26 cellular contexts compared by ENCODE assay signal in the genomic region with DNA sequence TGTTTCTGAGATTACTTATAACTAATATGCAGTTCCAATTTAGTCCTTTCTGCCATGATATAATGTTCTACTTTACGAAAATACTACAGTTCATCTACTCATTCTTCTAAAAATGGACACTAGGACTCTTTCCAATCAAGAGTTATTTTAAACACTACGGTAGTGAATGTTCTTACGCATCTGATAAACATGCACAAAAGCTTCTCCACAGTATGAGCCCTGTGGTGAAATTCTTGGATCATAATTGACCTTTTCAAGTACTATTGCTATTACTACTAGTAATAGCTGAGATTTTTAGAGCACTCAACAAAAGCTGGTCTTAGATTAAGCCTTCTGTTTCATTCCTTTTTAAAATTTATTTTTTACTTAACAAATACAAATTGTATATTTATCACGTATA.
DNase-seq lines count a peak whose midpoint lies in the region; ATAC-seq and TF ChIP-seq lines count a peak whose summit lies in the region.
"Had no signal": no experiment of that assay in that cellular context is flagged by ENCODE, and none has a peak within 500 bp of the region (broad histone marks: within the 10 kb centered on the region; RNA-seq: fewer than 3 reads in every experiment).

No MANE protein-coding gene starts in this region.

- peak overlapping the region; percentile 1 for H3K27ac ChIP-seq in fibroblast of lung (ENCODE audit: insufficient read depth, low read length)
- H3K27ac ChIP-seq: A549, C4-2B, gastrocnemius medialis, KMS-11, parathyroid adenoma, suprapubic skin had no signal

- H3K36me3 ChIP-seq in fibroblast of lung (ENCODE audit: control insufficient read depth, insufficient read depth, low read length) = no peaks in the 10 kb centered on the region
- H3K36me3 ChIP-seq: gastrocnemius medialis, suprapubic skin had no signal

- H3K4me3 Mint-ChIP-seq in nephron progenitor cell = no peak overlapping the region
- H3K4me3 Mint-ChIP-seq: activated CD8-positive, alpha-beta T cell treated with anti-CD3 and anti-CD28 coated beads for 36 hours; naive thymus-derived CD4-positive, alpha-beta T cell; stimulated activated effector memory CD8-positive, alpha-beta T cell treated with anti-CD3 and anti-CD28 coated beads, Interleukin-12 subunit alpha, Interleukin-12 subunit beta, amount 100 ng/mL, for 72 hours had no signal

- DNase-seq in AG09309 (ENCODE audit: low read depth) = peak; percentile 51
- DNase-seq in RPMI7951 (ENCODE audit: low read depth) = peak; percentile 58
- peak; percentile 64 to 92 for DNase-seq in fibroblast of lung (ENCODE audit: low read depth in 2 of 2)
- DNase-seq in hepatic stellate cell (ENCODE audit: low spot score) = peak; percentile 19
- no peak for DNase-seq in retina
- no peak for DNase-seq in nephron progenitor cell
- no peak for DNase-seq in NCI-H2081 (lab: John Stamatoyannopoulos, UW)
- DNase-seq: activated CD4-positive, CD25-positive, alpha-beta regulatory T cell; activated CD8-positive, alpha-beta T cell treated with anti-CD3 and anti-CD28 coated beads for 36 hours; activated naive CD4-positive, alpha-beta T cell treated with Interleukin-2 at 50 U/mL for 16 hours; activated T-cell treated with anti-CD3 and anti-CD28 coated beads, Interleukin-2, amount 50 U/mL, for 1 hour; amygdala; cerebellar nuclear complex; gastrocnemius medialis; mesendoderm; naive thymus-derived CD4-positive, alpha-beta T cell; NCI-H187 treated with DMSO at 0.1 percent for 48 hours; NCI-H446; T1000 had no signal

- no peak for ATAC-seq in HG03460 (IDR thresholded peaks at IDR 0.05; ENCODE audit: unreplicated experiment)
- ATAC-seq: A549; activated CD8-positive, alpha-beta T cell treated with anti-CD3 and anti-CD28 coated beads for 36 hours; naive thymus-derived CD4-positive, alpha-beta T cell; stimulated activated effector memory CD8-positive, alpha-beta T cell treated with anti-CD3 and anti-CD28 coated beads, Interleukin-12 subunit alpha, Interleukin-12 subunit beta, amount 100 ng/mL, for 72 hours had no signal

- H4K20me1 ChIP-seq in fibroblast of lung (ENCODE audit: control insufficient read depth, extremely low read depth, insufficient read depth, low read length) = no peaks in the 10 kb centered on the region

- H3K4me1 Mint-ChIP-seq in nephron progenitor cell = peaks cover under 1% of the 10 kb centered on the region
- H3K4me1 Mint-ChIP-seq: stimulated activated effector memory CD8-positive, alpha-beta T cell treated with anti-CD3 and anti-CD28 coated beads, Interleukin-12 subunit alpha, Interleukin-12 subunit beta, amount 100 ng/mL, for 72 hours had no signal

- H3K27ac Mint-ChIP-seq in nephron progenitor cell = no peak overlapping the region
- H3K27ac Mint-ChIP-seq: activated CD8-positive, alpha-beta T cell treated with anti-CD3 and anti-CD28 coated beads for 36 hours; naive thymus-derived CD4-positive, alpha-beta T cell; stimulated activated effector memory CD8-positive, alpha-beta T cell treated with anti-CD3 and anti-CD28 coated beads, Interleukin-12 subunit alpha, Interleukin-12 subunit beta, amount 100 ng/mL, for 72 hours had no signal

- H3K4me2 ChIP-seq in fibroblast of lung (ENCODE audit: extremely low read depth, insufficient read depth, low read length) = peak overlapping the region; percentile 60
- H3K4me2 ChIP-seq: A549, KMS-11 had no signal

- no peaks in the 10 kb centered on the region for H3K36me3 Mint-ChIP-seq in nephron progenitor cell (ENCODE audit: low read depth)
- H3K36me3 Mint-ChIP-seq: naive thymus-derived CD4-positive, alpha-beta T cell; stimulated activated effector memory CD8-positive, alpha-beta T cell treated with anti-CD3 and anti-CD28 coated beads, Interleukin-12 subunit alpha, Interleukin-12 subunit beta, amount 100 ng/mL, for 72 hours had no signal

- H2AFZ ChIP-seq in fibroblast of lung (ENCODE audit: low read length) = no peak overlapping the region
- H2AFZ ChIP-seq: parathyroid adenoma had no signal

- H3K9me3 Mint-ChIP-seq in nephron progenitor cell = no peaks in the 10 kb centered on the region
- H3K9me3 Mint-ChIP-seq: activated CD8-positive, alpha-beta T cell treated with anti-CD3 and anti-CD28 coated beads for 36 hours; naive thymus-derived CD4-positive, alpha-beta T cell; stimulated activated effector memory CD8-positive, alpha-beta T cell treated with anti-CD3 and anti-CD28 coated beads, Interleukin-12 subunit alpha, Interleukin-12 subunit beta, amount 100 ng/mL, for 72 hours had no signal

- no peaks in the 10 kb centered on the region for H3K9me3 ChIP-seq in fibroblast of lung (ENCODE audit: control insufficient read depth, insufficient read depth, low read depth, low read length)
- H3K9me3 ChIP-seq: A549, gastrocnemius medialis, suprapubic skin had no signal

- no peaks in the 10 kb centered on the region for H3K79me2 ChIP-seq in fibroblast of lung (ENCODE audit: control insufficient read depth, insufficient read depth, low read length)
- H3K79me2 ChIP-seq: parathyroid adenoma had no signal

- H3K9ac ChIP-seq in fibroblast of lung (ENCODE audit: insufficient read depth, low read length) = no peak overlapping the region
- H3K9ac ChIP-seq: KMS-11, parathyroid adenoma had no signal

- H3K4me3 ChIP-seq in AG09309 (ENCODE audit: control insufficient read depth, low read depth, low read length) (no peak overlapping the region), fibroblast of lung (replicated peaks in 1 of 4; ENCODE audit: control extremely low read depth in 1 of 4, insufficient read depth in 1 of 4, low read depth in 3 of 4, low read length in 4 of 4) (peak overlapping the region in 1 of 4 experiments; percentile 6)
- H3K4me3 ChIP-seq: A549, gastrocnemius medialis, suprapubic skin had no signal

- H3K4me1 ChIP-seq in fibroblast of lung (ENCODE audit: control insufficient read depth, extremely low read depth, insufficient read depth, low read length) = peaks cover 6% of the 10 kb centered on the region
- H3K4me1 ChIP-seq: A549, gastrocnemius medialis, parathyroid adenoma, suprapubic skin had no signal

- TF ChIP-seq CTCF in AG09309 (IDR thresholded peaks at IDR 0.05; ENCODE audit: control insufficient read depth, insufficient read depth, low read depth, low read length, missing control alignments) = no peak
- TF ChIP-seq CTCF in fibroblast of lung (conservative IDR thresholded peaks at IDR 0.05 in 1 of 2, IDR thresholded peaks at IDR 0.05 in 1 of 2; ENCODE audit: low read depth in 1 of 2, low read length in 2 of 2) = no peak
- TF ChIP-seq CTCF in nephron progenitor cell (IDR thresholded peaks at IDR 0.05) = no peak

- no peaks in the 10 kb centered on the region for H3K27me3 Mint-ChIP-seq in nephron progenitor cell (ENCODE audit: low read depth, poor library complexity)
- H3K27me3 Mint-ChIP-seq: activated CD8-positive, alpha-beta T cell treated with anti-CD3 and anti-CD28 coated beads for 36 hours had no signal

- no peaks in the 10 kb centered on the region for H3K27me3 ChIP-seq in fibroblast of lung (ENCODE audit: control insufficient read depth, insufficient read depth, low read length)
- H3K27me3 ChIP-seq: gastrocnemius medialis, suprapubic skin had no signal

Comparison
In these comparisons a context has a peak if more than half of its experiments do, and no peak if none do; other contexts are left out.
1. DNase-seq: peak in AG09309 (single experiment), RPMI7951 (single experiment), fibroblast of lung (2 of 2) and hepatic stellate cell (single experiment); none in retina (single experiment), nephron progenitor cell (single experiment) and NCI-H2081 (0 of 2).